In the genomic region with DNA sequence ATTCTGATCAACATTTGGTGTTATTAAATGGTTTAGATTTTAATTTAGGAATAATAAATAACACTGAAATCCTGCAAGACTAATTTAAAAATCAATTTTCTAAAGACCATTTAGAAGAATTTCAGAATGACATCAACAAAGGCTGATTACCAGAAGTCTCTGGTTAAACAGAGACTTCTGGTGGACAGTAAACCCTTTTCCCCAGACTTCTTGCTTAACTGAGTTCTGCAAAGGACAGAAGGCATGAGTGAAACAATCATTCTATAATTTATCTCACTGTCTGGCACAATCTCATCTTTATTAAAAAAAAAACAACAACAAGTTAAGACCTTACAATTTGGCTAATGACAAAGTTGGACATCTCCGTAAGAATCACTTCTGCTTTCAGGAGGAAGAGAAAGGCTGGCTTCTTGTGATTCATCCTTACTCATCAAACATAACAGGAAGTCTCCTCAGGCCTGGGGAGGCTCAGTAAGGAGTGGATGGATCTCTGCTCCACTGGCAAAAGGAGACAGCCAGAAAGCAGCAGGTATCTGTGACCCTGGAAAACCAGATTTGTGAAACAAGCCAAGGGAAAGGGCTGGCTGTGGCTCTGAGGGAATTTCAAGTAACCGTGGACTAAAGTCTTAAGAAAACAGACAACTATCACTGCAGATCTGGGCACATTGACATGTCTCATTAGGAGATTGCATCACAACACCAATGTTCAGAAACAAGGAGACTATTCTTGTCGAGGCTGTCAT, we compare ENCODE assay signal across 8 cellular contexts. TPM values are rescaled to one million over a fixed set of nuclear protein-coding genes. Genes with fewer than 3 reads are reported as not detected.
DNase-seq lines count a peak whose midpoint lies in the region; ATAC-seq lines count a peak whose summit lies in the region.

No MANE protein-coding gene starts in this region.

- H3K79me1 ChIP-seq in trophoblast cell (ENCODE audit: low read length): peaks cover 5% of the 10 kb centered on the region

- H3K14ac ChIP-seq in trophoblast cell (ENCODE audit: low read length): no peak overlapping the region

- H2BK12ac ChIP-seq in trophoblast cell (ENCODE audit: low read length): no peak overlapping the region

- H4K12ac ChIP-seq in trophoblast cell (ENCODE audit: low read depth, low read length): no peak overlapping the region

- H3K9ac ChIP-seq in HUES48 (ENCODE audit: low read depth, low read length) (no peak overlapping the region), trophoblast cell (ENCODE audit: low read length) (no peak overlapping the region)

- no peaks in the 10 kb centered on the region for H3K9me3 ChIP-seq in HUES48 (ENCODE audit: control insufficient read depth, insufficient read depth, low read length)
- H3K9me3 ChIP-seq in trophoblast cell (ENCODE audit: insufficient read depth, low read depth, low read length): no peaks in the 10 kb centered on the region

- H3K27ac ChIP-seq in HUES48 (ENCODE audit: low read depth, low read length) (peak overlapping the region; percentile 73), trophoblast cell (ENCODE audit: low read depth, low read length) (peak overlapping the region; percentile 86)

- no peak overlapping the region for H2AFZ ChIP-seq in trophoblast cell (ENCODE audit: insufficient read depth, low read length, poor library complexity)

- no peak overlapping the region for H3K4me2 ChIP-seq in trophoblast cell (ENCODE audit: low read length)

- no peak overlapping the region for H3K18ac ChIP-seq in trophoblast cell (ENCODE audit: low read length)

- H3K36me3 ChIP-seq in HUES48 (ENCODE audit: control insufficient read depth, insufficient read depth, low read length): no peaks in the 10 kb centered on the region
- H3K36me3 ChIP-seq in trophoblast cell (ENCODE audit: control insufficient read depth in 1 of 2, insufficient read depth in 2 of 2, low read length in 2 of 2): no peaks in the 10 kb centered on the region

- no peak overlapping the region for H3K23ac ChIP-seq in trophoblast cell (ENCODE audit: low read length)

- no peaks in the 10 kb centered on the region for H3K79me2 ChIP-seq in trophoblast cell (ENCODE audit: control insufficient read depth, insufficient read depth, low read length, poor library complexity)

- no peak overlapping the region for H3K4ac ChIP-seq in trophoblast cell (ENCODE audit: low read depth, low read length)

- no CpG with 5 or more reads among the region's 3 CpGs for WGBS in trophoblast cell (ENCODE audit: extremely low coverage, insufficient coverage, insufficient read length)

- H3K4me3 ChIP-seq in HUES48 (ENCODE audit: low read depth, low read length) (no peak overlapping the region), trophoblast cell (ENCODE audit: low read depth, low read length) (no peak overlapping the region)

- no peak overlapping the region for H2BK120ac ChIP-seq in trophoblast cell (ENCODE audit: insufficient read depth, low read length, poor library complexity)

- peak; percentile 70 for ATAC-seq in GM21528 (IDR thresholded peaks at IDR 0.05; ENCODE audit: low FRiP score, unreplicated experiment)
- ATAC-seq in activated CD4-positive, CD25-positive, alpha-beta regulatory T cell treated with anti-CD3 and anti-CD28 coated beads, Interleukin-2, amount 50 U/mL, for 24 hours: peak; percentile 86

- no peak overlapping the region for H4K8ac ChIP-seq in trophoblast cell (ENCODE audit: low read depth, low read length)

- H4K91ac ChIP-seq in trophoblast cell (ENCODE audit: low read depth, low read length): no peak overlapping the region

- H3K27me3 ChIP-seq in HUES48 (ENCODE audit: control insufficient read depth, insufficient read depth, low read length) (no peaks in the 10 kb centered on the region), trophoblast cell (ENCODE audit: insufficient read depth, low read length) (no peaks in the 10 kb centered on the region)

- in situ Hi-C loops in Caki2 (cut with HindIII; ENCODE audit: low pct_unique_long_range_greater_than_20kb, low sequenced_read_pairs): loop anchor here (10.0 kb wide), 1 partner anchor 543 kb away; no protein-coding TSS in a partner anchor

- H3K4me1 ChIP-seq in HUES48 (ENCODE audit: control insufficient read depth, insufficient read depth, low read length) (peaks cover 9% of the 10 kb centered on the region; the same call in 1 of the 2 replicates), trophoblast cell (ENCODE audit: control insufficient read depth in 1 of 2, insufficient read depth in 2 of 2, low read length in 2 of 2) (peaks cover 0 to 6% of the 10 kb centered on the region in 2 experiments)

- no peak overlapping the region for H2BK5ac ChIP-seq in trophoblast cell (ENCODE audit: low read depth, low read length, poor library complexity)

- DNase-seq in Caki2 (ENCODE audit: low read depth) (peak; percentile 89), fibroblast of gingiva (ENCODE audit: low read depth) (peak; percentile 74), trophoblast cell (peak; percentile 59 to 71), iPS-NIHi11 (ENCODE audit: low spot score) (no peak), OCI-M2 (lab: John Stamatoyannopoulos, UW; ENCODE audit: unreplicated experiment) (no peak)

- no peak overlapping the region for H2AK5ac ChIP-seq in trophoblast cell (ENCODE audit: low read length)

RNA-seq across cellular contexts. Expression of a gene that starts 0.9 kb away (rescaled TPM):
- 0.96 and 6.2 TPM in 2 replicates for total RNA-seq in Caki2 (2014; rRNA removed; shearing (Covaris generic); ENCODE audit: low replicate concordance)
- polyA plus RNA-seq in trophoblast cell (2013): 1.5 and 1.6 TPM in 2 replicates

RNA-seq across cellular contexts. Expression of a gene that starts 10.1 kb away (rescaled TPM):
- 63.7 and 79.7 TPM in 2 replicates for total RNA-seq in Caki2 (2014; rRNA removed; shearing (Covaris generic); ENCODE audit: low replicate concordance)
- polyA plus RNA-seq in trophoblast cell (2013): 59.7 and 64.1 TPM in 2 replicates

RNA-seq across cellular contexts. Expression of a gene that starts 52.9 kb away (rescaled TPM):
- total RNA-seq in Caki2 (2014; rRNA removed; shearing (Covaris generic); ENCODE audit: low replicate concordance): 1.5 and 3.9 TPM in 2 replicates
- polyA plus RNA-seq in trophoblast cell (2013): 0.40 and 0.44 TPM in 2 replicates

Comparison
In these comparisons a context has a peak if more than half of its experiments do, and no peak if none do; other contexts are left out.
1. DNase-seq: peak in Caki2 (single experiment), fibroblast of gingiva (single experiment) and trophoblast cell (2 of 2); none in iPS-NIHi11 (single experiment) and OCI-M2 (single experiment).